8 cellular contexts compared by ENCODE assay signal in the genomic region with DNA sequence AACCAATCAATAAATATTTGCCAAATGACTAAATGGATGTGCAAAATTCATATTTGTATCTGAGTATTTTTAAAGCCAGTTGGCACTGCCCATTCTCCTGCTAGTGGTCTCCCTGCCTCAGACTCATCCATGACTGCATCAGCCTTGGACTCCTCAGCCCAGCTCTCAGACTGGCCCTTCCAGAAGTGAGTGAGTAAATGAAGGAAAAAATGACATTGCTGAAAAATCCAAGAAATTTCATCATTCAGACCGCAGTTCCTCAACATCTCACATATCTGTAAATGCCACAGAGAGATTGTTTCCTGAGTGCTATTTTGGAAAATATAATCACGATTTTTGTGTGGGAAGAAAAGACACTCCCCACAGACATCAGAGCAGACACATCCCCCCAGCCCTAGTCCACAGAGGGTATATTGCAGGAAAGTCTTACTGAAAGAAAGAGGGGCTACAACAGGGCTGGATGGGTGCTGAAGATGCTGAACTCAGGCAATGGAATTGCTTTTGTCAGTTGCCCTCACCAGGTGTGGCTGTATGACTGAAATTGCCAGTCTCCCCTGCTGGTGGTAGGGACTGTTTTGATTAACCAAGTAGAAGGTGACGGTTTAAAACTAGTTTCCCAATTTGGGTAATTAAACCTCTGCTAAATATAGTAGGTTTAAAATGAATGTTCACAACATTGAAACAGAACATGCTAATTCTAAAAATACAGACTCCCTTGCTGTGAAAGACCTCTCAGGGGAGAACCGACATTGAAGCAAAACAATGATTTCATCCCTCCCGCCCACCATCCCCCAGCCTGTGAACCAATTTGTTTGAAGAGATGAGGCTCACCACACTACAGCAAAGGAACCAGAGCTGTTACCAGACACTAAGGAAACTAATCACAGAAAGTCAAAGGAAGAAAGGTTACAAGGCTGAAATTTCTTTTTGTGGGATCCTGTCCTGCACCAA.
A peak's percentile ranks its signal among the peaks of the same experiment; 100 is the strongest.
DNase-seq lines count a peak whose midpoint lies in the region; ATAC-seq and TF ChIP-seq lines count a peak whose summit lies in the region.

No MANE protein-coding gene starts in this region.

- no peaks in the 10 kb centered on the region for H3K36me3 ChIP-seq in upper lobe of right lung

- peak; percentile 84 for ATAC-seq in GM21381 (IDR thresholded peaks at IDR 0.05; ENCODE audit: unreplicated experiment)
- peak; percentile 84 for ATAC-seq in HG03460 (IDR thresholded peaks at IDR 0.05; ENCODE audit: unreplicated experiment)
- no peak for ATAC-seq in upper lobe of right lung

- H3K27me3 ChIP-seq in upper lobe of right lung = no peaks in the 10 kb centered on the region

- H3K27ac ChIP-seq in upper lobe of right lung = no peak overlapping the region

- no peaks in the 10 kb centered on the region for H3K9me3 ChIP-seq in upper lobe of right lung

- H3K4me1 ChIP-seq in upper lobe of right lung = no peaks in the 10 kb centered on the region

- intact Hi-C loops in upper lobe of right lung (cut with DNase I) = no loop called here

- H3K4me3 ChIP-seq in foreskin fibroblast (ENCODE audit: low read depth in 1 of 2, low read length in 2 of 2) (no peak overlapping the region), upper lobe of right lung (no peak overlapping the region)

- DNase-seq in CD1c-positive myeloid dendritic cell (ENCODE audit: extremely low spot score) (peak; percentile 44), foreskin fibroblast (peak; percentile 0 to 5), nucleus accumbens (lab: John Stamatoyannopoulos, UW) (no peak), ecto neural progenitor cell (ENCODE audit: low spot score) (no peak), upper lobe of right lung (no peak)
- DNase-seq in stimulated activated CD4-positive, alpha-beta T cell treated with anti-CD3 and anti-CD28 coated beads, Interleukin-4, amount 100 ng/mL, for 4 hours = no peak

- no peak for TF ChIP-seq CTCF in foreskin fibroblast (IDR thresholded peaks at IDR 0.05; ENCODE audit: low read depth, low read length)
- TF ChIP-seq CTCF in upper lobe of right lung (IDR thresholded peaks at IDR 0.05) = no peak

Comparison
In these comparisons a context has a peak if more than half of its experiments do, and no peak if none do; other contexts are left out.
1. DNase-seq: peak in CD1c-positive myeloid dendritic cell (single experiment) and foreskin fibroblast (2 of 2); none in nucleus accumbens (0 of 56), ecto neural progenitor cell (single experiment), stimulated activated CD4-positive, alpha-beta T cell treated with anti-CD3 and anti-CD28 coated beads, Interleukin-4, amount 100 ng/mL, for 4 hours (0 of 2) and upper lobe of right lung (single experiment).